ENCODE assay signal across 10 cellular contexts in genomic region chr20:22490287-22491187, GRCh38.
DNase-seq lines count a peak whose midpoint lies in the region; ATAC-seq and TF ChIP-seq lines count a peak whose summit lies in the region.
"Had no signal": no experiment of that assay in that cellular context is flagged by ENCODE, and none has a peak within 500 bp of the region (broad histone marks: within the 10 kb centered on the region; RNA-seq: fewer than 3 reads in every experiment).

No MANE protein-coding gene starts in this region.

- peak overlapping the region in 1 of 3 experiments; percentile 11 for H3K4me3 Mint-ChIP-seq in nephron

- POLR2A ChIA-PET in HEK293 (lab: Yijun Ruan, JAX) = no interaction called here

- H3K4me1 ChIP-seq in HEK293 (ENCODE audit: control insufficient read depth, insufficient read depth, low read length) (no peaks in the 10 kb centered on the region), duodenal mucosa (ENCODE audit: control insufficient read depth in 1 of 2, insufficient read depth in 2 of 2, low read length in 2 of 2) (peaks cover 4 to 18% of the 10 kb centered on the region in 2 donors)
- H3K4me1 ChIP-seq: heart left ventricle had no signal

- peak overlapping the region; percentile 96 to 99 (median 97) for H3K27ac Mint-ChIP-seq in nephron

- intact Hi-C loops in Right ventricle myocardium superior (cut with DNase I) = no loop called here

- H3K27ac ChIP-seq in HEK293 (ENCODE audit: extremely low read depth, low read depth, low read length) (no peak overlapping the region), duodenal mucosa (ENCODE audit: low read depth, low read length) (no peak overlapping the region)
- H3K27ac ChIP-seq: heart left ventricle had no signal

- H3K27me3 ChIP-seq in duodenal mucosa (ENCODE audit: control insufficient read depth in 1 of 2, insufficient read depth in 2 of 2, low read length in 2 of 2) = no peaks in the 10 kb centered on the region

- CTCF ChIA-PET in HEK293 (lab: Yijun Ruan, JAX) = interaction anchor here (0.7 to 1.4 kb wide), 6 partner anchors 10 to 156 kb away, joined by 3 to 4 read pairs (median 4); no protein-coding TSS in a partner anchor

- peaks cover 5% of the 10 kb centered on the region for H3K4me1 Mint-ChIP-seq in nephron

- peak overlapping the region in 1 of 2 donors; percentile 22 for H3K9ac ChIP-seq in duodenal mucosa (ENCODE audit: low read depth in 1 of 2, low read length in 2 of 2)

- H3K9me3 Mint-ChIP-seq in nephron = no peaks in the 10 kb centered on the region

- no peaks in the 10 kb centered on the region for H3K36me3 ChIP-seq in HEK293 (ENCODE audit: control insufficient read depth in 2 of 2, insufficient read depth in 1 of 2, low read length in 2 of 2)
- H3K36me3 ChIP-seq in duodenal mucosa (ENCODE audit: control insufficient read depth in 1 of 2, insufficient read depth in 2 of 2, low read length in 2 of 2) = no peaks in the 10 kb centered on the region
- H3K36me3 ChIP-seq: heart left ventricle had no signal

- H3K9me3 ChIP-seq in HEK293 (ENCODE audit: control insufficient read depth, insufficient read depth, low read depth, low read length) (no peaks in the 10 kb centered on the region), duodenal mucosa (ENCODE audit: control insufficient read depth in 1 of 2, low read length in 2 of 2) (no peaks in the 10 kb centered on the region)
- H3K9me3 ChIP-seq: heart left ventricle had no signal

- no peaks in the 10 kb centered on the region for H3K36me3 Mint-ChIP-seq in nephron (ENCODE audit: low read depth)

- ATAC-seq in HG02981 (IDR thresholded peaks at IDR 0.05; ENCODE audit: unreplicated experiment) (no peak), Right ventricle myocardium superior (ENCODE audit: poor library complexity) (no peak)

- H3K27me3 Mint-ChIP-seq in nephron (ENCODE audit: low read depth) = peaks cover 7% of the 10 kb centered on the region

- TF ChIP-seq CTCF in HEK293 (tag by site-specific recombination; IDR thresholded peaks at IDR 0.05) (no peak), nephron (IDR thresholded peaks at IDR 0.05; ENCODE audit: unreplicated experiment in 3 of 3) (peak in 1 of 3 experiments; percentile 14)

- H3K4me3 ChIP-seq in HEK293 (ENCODE audit: low read depth, low read length) (no peak overlapping the region), duodenal mucosa (ENCODE audit: low read depth in 1 of 2, low read length in 2 of 2) (peak overlapping the region; percentile 34 to 49)
- H3K4me3 ChIP-seq: heart left ventricle had no signal

- DNase-seq in NCI-H2196 treated with DMSO at 0.1 percent for 48 hours (lab: John Stamatoyannopoulos, UW; ENCODE audit: unreplicated experiment) (peak; percentile 56), OCI-M2 (lab: John Stamatoyannopoulos, UW; ENCODE audit: unreplicated experiment) (no peak), Right ventricle myocardium superior (no peak), NCI-H524 treated with DMSO at 0.1 percent for 48 hours (lab: John Stamatoyannopoulos, UW) (no peak)
- DNase-seq: heart left ventricle, NCI-H2227 treated with DMSO at 0.1 percent for 48 hours had no signal

TF ChIP-seq in HEK293, 187 proteins besides CTCF, POLR2A, EP300 and RAD21:
- TF ChIP-seq ZNF10 (tag by site-specific recombination; IDR thresholded peaks at IDR 0.05) = no peak
- peak; percentile 30; the same call in 1 of the 2 replicates for TF ChIP-seq ZNF335 (tag by site-specific recombination; conservative IDR thresholded peaks at IDR 0.05)
- TF ChIP-seq ZNF114 (tag by site-specific recombination; IDR thresholded peaks at IDR 0.05) = no peak
- TF ChIP-seq ZNF830 (tag by site-specific recombination; IDR thresholded peaks at IDR 0.05; ENCODE audit: low read depth) = no peak
- TF ChIP-seq ZNF239 (tag by site-specific recombination; IDR thresholded peaks at IDR 0.05) = no peak
- TF ChIP-seq ZNF571 (tag by site-specific recombination; IDR thresholded peaks at IDR 0.05) = no peak
- TF ChIP-seq ZNF624 (tag by site-specific recombination; IDR thresholded peaks at IDR 0.05) = no peak
- no peak for TF ChIP-seq ZNF513 (tag by site-specific recombination; IDR thresholded peaks at IDR 0.05)
- TF ChIP-seq ELK4 (IDR thresholded peaks at IDR 0.05; ENCODE audit: borderline replicate concordance, low read depth, low read length) = no peak
- no peak for TF ChIP-seq ZNF660 (tag by site-specific recombination; IDR thresholded peaks at IDR 0.05)
- TF ChIP-seq ZNF645 (tag by site-specific recombination; IDR thresholded peaks at IDR 0.05) = no peak
- TF ChIP-seq ZBTB49 (tag by site-specific recombination; IDR thresholded peaks at IDR 0.05; ENCODE audit: low read depth) = no peak
- TF ChIP-seq ATF2 (tag by site-specific recombination; IDR thresholded peaks at IDR 0.05; ENCODE audit: low read depth) = peak; percentile 70
- no peak for TF ChIP-seq ZNF837 (tag by site-specific recombination; IDR thresholded peaks at IDR 0.05)
